Comparison of ENCODE assay signal across 11 cellular contexts in genomic region chr16:88665148-88665547, GRCh38. TPM values are rescaled to one million over a fixed set of nuclear protein-coding genes. Genes with fewer than 3 reads are reported as not detected.
DNase-seq lines count a peak whose midpoint lies in the region; ATAC-seq and TF ChIP-seq lines count a peak whose summit lies in the region.
"Had no signal": no experiment of that assay in that cellular context is flagged by ENCODE, and none has a peak within 500 bp of the region (broad histone marks: within the 10 kb centered on the region; RNA-seq: fewer than 3 reads in every experiment).

No MANE protein-coding gene starts in this region.

- peaks cover 0 to 3% (median 0%) of the 10 kb centered on the region in 3 donors for H3K36me3 ChIP-seq in esophagus squamous epithelium
- H3K36me3 ChIP-seq: Peyer's patch had no signal

- no peaks in the 10 kb centered on the region for H3K9me3 ChIP-seq in esophagus squamous epithelium
- H3K9me3 ChIP-seq: Peyer's patch had no signal

- 54 to 67% methylated on average over 4 of the region's 4 CpGs for WGBS in esophagus squamous epithelium, 2 donors

- peaks cover 4% of the 10 kb centered on the region for H3K27me3 Mint-ChIP-seq in activated naive CD4-positive, alpha-beta T cell treated with anti-CD3 and anti-CD28 coated beads, Interleukin-2, amount 10 ng/mL, durations not matched to agents 7 days and 5 days
- H3K27me3 Mint-ChIP-seq in activated CD8-positive, alpha-beta T cell treated with anti-CD3 and anti-CD28 coated beads for 36 hours: no peaks in the 10 kb centered on the region
- H3K27me3 Mint-ChIP-seq in stimulated activated naive CD8-positive, alpha-beta T cell treated with anti-CD3 and anti-CD28 coated beads, Interleukin-15, amount 100 ng/mL, for 72 hours: no peaks in the 10 kb centered on the region

- no peak for TF ChIP-seq CTCF in activated CD8-positive, alpha-beta T cell treated with anti-CD3 and anti-CD28 coated beads for 36 hours (IDR thresholded peaks at IDR 0.05)
- no peak for TF ChIP-seq CTCF in esophagus squamous epithelium (IDR thresholded peaks at IDR 0.05)

- H3K27me3 ChIP-seq in esophagus squamous epithelium: no peaks in the 10 kb centered on the region
- H3K27me3 ChIP-seq: Peyer's patch had no signal

- H3K4me3 Mint-ChIP-seq in activated naive CD4-positive, alpha-beta T cell treated with anti-CD3 and anti-CD28 coated beads, Interleukin-2, amount 10 ng/mL, durations not matched to agents 7 days and 5 days: peak overlapping the region; percentile 3
- H3K4me3 Mint-ChIP-seq in activated CD8-positive, alpha-beta T cell treated with anti-CD3 and anti-CD28 coated beads for 36 hours: peak overlapping the region; percentile 37
- H3K4me3 Mint-ChIP-seq in stimulated activated naive CD8-positive, alpha-beta T cell treated with anti-CD3 and anti-CD28 coated beads, Interleukin-15, amount 100 ng/mL, for 72 hours: peak overlapping the region; percentile 13 to 35

- no peak overlapping the region for H3K27ac ChIP-seq in esophagus squamous epithelium
- H3K27ac ChIP-seq: Peyer's patch had no signal

- no peaks in the 10 kb centered on the region for H3K9me3 Mint-ChIP-seq in activated naive CD4-positive, alpha-beta T cell treated with anti-CD3 and anti-CD28 coated beads, Interleukin-2, amount 10 ng/mL, durations not matched to agents 7 days and 5 days
- no peaks in the 10 kb centered on the region for H3K9me3 Mint-ChIP-seq in activated CD8-positive, alpha-beta T cell treated with anti-CD3 and anti-CD28 coated beads for 36 hours
- H3K9me3 Mint-ChIP-seq in stimulated activated naive CD8-positive, alpha-beta T cell treated with anti-CD3 and anti-CD28 coated beads, Interleukin-15, amount 100 ng/mL, for 72 hours: no peaks in the 10 kb centered on the region

- TF ChIP-seq POLR2A in esophagus squamous epithelium (IDR thresholded peaks at IDR 0.05): no peak

- peaks cover 11% of the 10 kb centered on the region for H3K36me3 Mint-ChIP-seq in activated naive CD4-positive, alpha-beta T cell treated with anti-CD3 and anti-CD28 coated beads, Interleukin-2, amount 10 ng/mL, durations not matched to agents 7 days and 5 days
- H3K36me3 Mint-ChIP-seq in activated CD8-positive, alpha-beta T cell treated with anti-CD3 and anti-CD28 coated beads for 36 hours (ENCODE audit: low read depth): peaks cover 11% of the 10 kb centered on the region

- CTCF ChIA-PET in activated naive CD4-positive, alpha-beta T cell treated with anti-CD3 and anti-CD28 coated beads, Interleukin-2, amount 10 ng/mL, durations not matched to agents 7 days and 5 days (lab: Charles Lee): interaction anchor here (0.9 kb wide), 1 partner anchor 15 kb away, joined by 3 read pairs; no protein-coding TSS in a partner anchor
- CTCF ChIA-PET in activated CD8-positive, alpha-beta T cell treated with anti-CD3 and anti-CD28 coated beads for 36 hours (lab: Charles Lee): interaction anchor here (0.7 to 1.8 kb wide), 2 partner anchors 8 to 16 kb away, joined by 3 to 9 read pairs; no protein-coding TSS in a partner anchor

- ATAC-seq in activated CD8-positive, alpha-beta T cell treated with anti-CD3 and anti-CD28 coated beads for 36 hours: no peak
- peak; percentile 50 for ATAC-seq in left lobe of liver
- no peak for ATAC-seq in stimulated activated naive CD8-positive, alpha-beta T cell treated with anti-CD3 and anti-CD28 coated beads, Interleukin-15, amount 100 ng/mL, for 72 hours
- ATAC-seq: esophagus mucosa had no signal

- peak overlapping the region; percentile 34 for H3K27ac Mint-ChIP-seq in activated naive CD4-positive, alpha-beta T cell treated with anti-CD3 and anti-CD28 coated beads, Interleukin-2, amount 10 ng/mL, durations not matched to agents 7 days and 5 days
- H3K27ac Mint-ChIP-seq in activated CD8-positive, alpha-beta T cell treated with anti-CD3 and anti-CD28 coated beads for 36 hours: no peak overlapping the region
- H3K27ac Mint-ChIP-seq in stimulated activated naive CD8-positive, alpha-beta T cell treated with anti-CD3 and anti-CD28 coated beads, Interleukin-15, amount 100 ng/mL, for 72 hours: no peak overlapping the region

- H3K4me3 ChIP-seq in esophagus squamous epithelium: no peak overlapping the region
- H3K4me3 ChIP-seq: Peyer's patch had no signal

- peaks cover 26% of the 10 kb centered on the region for H3K4me1 Mint-ChIP-seq in activated naive CD4-positive, alpha-beta T cell treated with anti-CD3 and anti-CD28 coated beads, Interleukin-2, amount 10 ng/mL, durations not matched to agents 7 days and 5 days
- peaks cover 21% of the 10 kb centered on the region for H3K4me1 Mint-ChIP-seq in activated CD8-positive, alpha-beta T cell treated with anti-CD3 and anti-CD28 coated beads for 36 hours (ENCODE audit: low read depth)
- H3K4me1 Mint-ChIP-seq in stimulated activated naive CD8-positive, alpha-beta T cell treated with anti-CD3 and anti-CD28 coated beads, Interleukin-15, amount 100 ng/mL, for 72 hours: peaks cover 26% of the 10 kb centered on the region

- POLR2A ChIA-PET in activated CD8-positive, alpha-beta T cell treated with anti-CD3 and anti-CD28 coated beads for 36 hours (lab: Charles Lee): interaction anchor here (0.6 to 3.6 kb wide), 4 partner anchors 9 to 44 kb away, joined by 3 to 20 read pairs (median 5); no protein-coding TSS in a partner anchor

- H3K4me1 ChIP-seq in esophagus squamous epithelium: peaks cover 6 to 39% (median 12%) of the 10 kb centered on the region in 3 donors

- intact Hi-C loops in activated CD8-positive, alpha-beta T cell treated with anti-CD3 and anti-CD28 coated beads for 36 hours (cut with micrococcal nuclease): no loop called here
- intact Hi-C loops in esophagus squamous epithelium (cut with DNase I): no loop called here

- DNase-seq in activated naive CD4-positive, alpha-beta T cell treated with anti-CD3 and anti-CD28 coated beads, Interleukin-2, amount 10 ng/mL, durations not matched to agents 7 days and 5 days: no peak
- no peak for DNase-seq in activated naive CD4-positive, alpha-beta T cell treated with anti-CD3 and anti-CD28 coated beads, Interleukin-2, amount 50 U/mL, for 16 hours
- DNase-seq in activated CD8-positive, alpha-beta T cell treated with anti-CD3 and anti-CD28 coated beads for 36 hours: no peak
- DNase-seq in left lobe of liver (ENCODE audit: low spot score) (peak; percentile 79), esophagus squamous epithelium (lab: John Stamatoyannopoulos, UW) (no peak), NCI-H2171 treated with DMSO at 0.1 percent for 48 hours (lab: John Stamatoyannopoulos, UW) (no peak), NCI-H2107 (lab: John Stamatoyannopoulos, UW) (no peak)
- DNase-seq in stimulated activated naive CD8-positive, alpha-beta T cell treated with anti-CD3 and anti-CD28 coated beads, Interleukin-15, amount 100 ng/mL, for 72 hours: no peak
- DNase-seq: AML-193, Peyer's patch had no signal

RNA-seq across cellular contexts. Expression of gene MVD, which starts 2.3 kb away (rescaled TPM):
- total RNA-seq in activated CD8-positive, alpha-beta T cell treated with anti-CD3 and anti-CD28 coated beads for 36 hours: 10 to 100 TPM; 83.1 to 89.9 TPM
- total RNA-seq in left lobe of liver (16.2 TPM), esophagus squamous epithelium (100 to 1,000 TPM in 1 of 4 donors, 10 to 100 TPM in 3; 52.7 to 134 (median 71.4) TPM)

RNA-seq across cellular contexts. Expression of gene CYBA, which starts 14.3 kb away (rescaled TPM):
- 100 to 1,000 TPM; 230 to 236 TPM for total RNA-seq in activated CD8-positive, alpha-beta T cell treated with anti-CD3 and anti-CD28 coated beads for 36 hours
- total RNA-seq in left lobe of liver (32.5 TPM), esophagus squamous epithelium (100 to 1,000 TPM in 2 of 4 donors, 10 to 100 TPM in 2; 67.1 to 205 (median 98.7) TPM)

RNA-seq across cellular contexts. Expression of gene SNAI3, which starts 21.2 kb away (rescaled TPM):
- total RNA-seq in activated CD8-positive, alpha-beta T cell treated with anti-CD3 and anti-CD28 coated beads for 36 hours: 1 to 10 TPM; 5.2 to 5.3 TPM
- 0.43 TPM for total RNA-seq in left lobe of liver
- total RNA-seq in esophagus squamous epithelium: under 1 TPM in 2 of 4 donors, not detected in 2; 0.23 to 0.95 TPM

RNA-seq across cellular contexts. Expression of gene IL17C, which starts 26.8 kb away (rescaled TPM):
- total RNA-seq in activated CD8-positive, alpha-beta T cell treated with anti-CD3 and anti-CD28 coated beads for 36 hours: under 1 TPM in 1 of 2 experiments, not detected in 1; 0.31 TPM
- not detected for total RNA-seq in left lobe of liver
- 1 to 10 TPM in 1 of 4 donors, not detected in 3; 2.4 TPM for total RNA-seq in esophagus squamous epithelium
- total RNA-seq: esophagus mucosa, Peyer's patch had no signal

RNA-seq across cellular contexts. Expression of gene RNF166, which starts 41.1 kb away (rescaled TPM):
- 10 to 100 TPM; 80.7 to 82.4 TPM for total RNA-seq in activated CD8-positive, alpha-beta T cell treated with anti-CD3 and anti-CD28 coated beads for 36 hours
- total RNA-seq in left lobe of liver: 10.4 TPM
- 10 to 100 TPM in 2 of 4 donors, 1 to 10 TPM in 2; 7.1 to 16.8 (median 9.6) TPM for total RNA-seq in esophagus squamous epithelium
